ENCODE assay signal across 9 cellular contexts in genomic region chr17:64107517-64108235, GRCh38. TPM values are rescaled to one million over a fixed set of nuclear protein-coding genes. Genes with fewer than 3 reads are reported as not detected.
A peak's percentile ranks its signal among the peaks of the same experiment; 100 is the strongest.
DNase-seq lines count a peak whose midpoint lies in the region; ATAC-seq and TF ChIP-seq lines count a peak whose summit lies in the region.
"Had no signal": no experiment of that assay in that cellular context is flagged by ENCODE, and none has a peak within 500 bp of the region (broad histone marks: within the 10 kb centered on the region; RNA-seq: fewer than 3 reads in every experiment).

No MANE protein-coding gene starts in this region.

- no peaks in the 10 kb centered on the region for H3K9me3 Mint-ChIP-seq in activated CD4-positive, alpha-beta memory T cell treated with anti-CD3 and anti-CD28 coated beads, Interleukin-2, amount 10 ng/mL, durations not matched to agents 7 days and 5 days
- no peaks in the 10 kb centered on the region for H3K9me3 Mint-ChIP-seq in natural killer cell

- no peak overlapping the region for H3K4me3 Mint-ChIP-seq in activated CD4-positive, alpha-beta memory T cell treated with anti-CD3 and anti-CD28 coated beads, Interleukin-2, amount 10 ng/mL, durations not matched to agents 7 days and 5 days
- no peak overlapping the region for H3K4me3 Mint-ChIP-seq in natural killer cell

- H3K4me1 Mint-ChIP-seq in activated CD4-positive, alpha-beta memory T cell treated with anti-CD3 and anti-CD28 coated beads, Interleukin-2, amount 10 ng/mL, durations not matched to agents 7 days and 5 days, result peaks cover 77% of the 10 kb centered on the region
- H3K4me1 Mint-ChIP-seq in natural killer cell, result peaks cover 31 to 56% of the 10 kb centered on the region in 2 donors

- no peaks in the 10 kb centered on the region for H3K27me3 Mint-ChIP-seq in activated CD4-positive, alpha-beta memory T cell treated with anti-CD3 and anti-CD28 coated beads, Interleukin-2, amount 10 ng/mL, durations not matched to agents 7 days and 5 days
- H3K27me3 Mint-ChIP-seq in natural killer cell (ENCODE audit: low read depth in 2 of 2), result no peaks in the 10 kb centered on the region

- DNase-seq in GF-D8 (lab: John Stamatoyannopoulos, UW) (peak; percentile 14), MV-4-11 (lab: John Stamatoyannopoulos, UW) (peak; percentile 67), natural killer cell (no peak), cerebellar nuclear complex (lab: John Stamatoyannopoulos, UW) (no peak)
- DNase-seq in activated CD4-positive, alpha-beta memory T cell treated with anti-CD3 and anti-CD28 coated beads, Interleukin-2, amount 10 ng/mL, durations not matched to agents 7 days and 5 days, result no peak
- no peak for DNase-seq in activated CD8-positive, alpha-beta memory T cell treated with anti-CD3 and anti-CD28 coated beads, Interleukin-2, amount 50 U/mL, for 48 hours
- DNase-seq in stimulated activated CD4-positive, alpha-beta T cell treated with anti-CD3 and anti-CD28 coated beads, Interleukin-2, amount 100 ng/mL, for 24 hours, result no peak
- DNase-seq: activated T-cell treated with anti-CD3 and anti-CD28 coated beads, Interleukin-2, amount 50 U/mL, for 48 hours; testis had no signal

- CTCF ChIA-PET in activated CD4-positive, alpha-beta memory T cell treated with anti-CD3 and anti-CD28 coated beads, Interleukin-2, amount 10 ng/mL, durations not matched to agents 7 days and 5 days (lab: Charles Lee), result interaction anchor here (0.7 kb wide), 1 partner anchor 26 kb away, joined by 3 read pairs; no protein-coding TSS in a partner anchor

- intact Hi-C loops in natural killer cell (cut with micrococcal nuclease), result no loop called here

- TF ChIP-seq CTCF in natural killer cell (IDR thresholded peaks at IDR 0.05), result no peak

- peak overlapping the region; percentile 53 for H3K27ac Mint-ChIP-seq in activated CD4-positive, alpha-beta memory T cell treated with anti-CD3 and anti-CD28 coated beads, Interleukin-2, amount 10 ng/mL, durations not matched to agents 7 days and 5 days
- H3K27ac Mint-ChIP-seq in natural killer cell, result peak overlapping the region; percentile 12 to 67

- peaks cover 53% of the 10 kb centered on the region for H3K36me3 Mint-ChIP-seq in activated CD4-positive, alpha-beta memory T cell treated with anti-CD3 and anti-CD28 coated beads, Interleukin-2, amount 10 ng/mL, durations not matched to agents 7 days and 5 days (ENCODE audit: low read depth)
- no peaks in the 10 kb centered on the region for H3K36me3 Mint-ChIP-seq in natural killer cell

- peak in 2 of 3 donors; percentile 23 to 57 for ATAC-seq in natural killer cell

- POLR2A ChIA-PET in activated CD4-positive, alpha-beta memory T cell treated with anti-CD3 and anti-CD28 coated beads, Interleukin-2, amount 10 ng/mL, durations not matched to agents 7 days and 5 days (lab: Charles Lee), result interaction anchor here (1.9 kb wide), 1 partner anchor 27 kb away, joined by 5 read pairs; no protein-coding TSS in a partner anchor

RNA-seq across cellular contexts. Expression of gene ERN1, which starts 22.3 kb away (rescaled TPM):
- 100 to 1,000 TPM; 126 to 128 TPM for total RNA-seq in activated CD4-positive, alpha-beta memory T cell treated with anti-CD3 and anti-CD28 coated beads, Interleukin-2, amount 10 ng/mL, durations not matched to agents 7 days and 5 days
- 10 to 100 TPM; 52.9 to 90.5 (median 67.2) TPM for total RNA-seq in natural killer cell

Comparison
In these comparisons a context has a peak if more than half of its experiments do, and no peak if none do; other contexts are left out.
1. DNase-seq: peak in GF-D8 (single experiment) and MV-4-11 (single experiment); none in activated CD4-positive, alpha-beta memory T cell treated with anti-CD3 and anti-CD28 coated beads, Interleukin-2, amount 10 ng/mL, durations not matched to agents 7 days and 5 days (single experiment), natural killer cell (single experiment), activated CD8-positive, alpha-beta memory T cell treated with anti-CD3 and anti-CD28 coated beads, Interleukin-2, amount 50 U/mL, for 48 hours (single experiment), cerebellar nuclear complex (0 of 2) and stimulated activated CD4-positive, alpha-beta T cell treated with anti-CD3 and anti-CD28 coated beads, Interleukin-2, amount 100 ng/mL, for 24 hours (0 of 2).